In genomic region chr22:29142116-29142515, GRCh38 we compare ENCODE assay signal across 19 cellular contexts.
DNase-seq lines count a peak whose midpoint lies in the region; ATAC-seq and TF ChIP-seq lines count a peak whose summit lies in the region.
"Had no signal": no experiment of that assay in that cellular context is flagged by ENCODE, and none has a peak within 500 bp of the region (broad histone marks: within the 10 kb centered on the region; RNA-seq: fewer than 3 reads in every experiment).

No MANE protein-coding gene starts in this region.

- no peaks in the 10 kb centered on the region for H3K9me3 Mint-ChIP-seq in brain
- H3K9me3 Mint-ChIP-seq in nephron progenitor cell = no peaks in the 10 kb centered on the region
- H3K9me3 Mint-ChIP-seq in activated naive CD4-positive, alpha-beta T cell treated with anti-CD3 and anti-CD28 coated beads for 36 hours = no peaks in the 10 kb centered on the region

- no peak for TF ChIP-seq CTCF in left ventricle myocardium inferior (IDR thresholded peaks at IDR 0.05; ENCODE audit: borderline replicate concordance)
- TF ChIP-seq CTCF in brain (conservative IDR thresholded peaks at IDR 0.05) = no peak
- TF ChIP-seq CTCF in nephron progenitor cell (IDR thresholded peaks at IDR 0.05) = no peak
- no peak for TF ChIP-seq CTCF in vagina (IDR thresholded peaks at IDR 0.05)

- no peaks in the 10 kb centered on the region for H3K27me3 Mint-ChIP-seq in brain
- H3K27me3 Mint-ChIP-seq in nephron progenitor cell (ENCODE audit: low read depth, poor library complexity) = peaks cover 5% of the 10 kb centered on the region
- H3K27me3 Mint-ChIP-seq in activated naive CD4-positive, alpha-beta T cell treated with anti-CD3 and anti-CD28 coated beads for 36 hours (ENCODE audit: low read depth) = peaks cover 2% of the 10 kb centered on the region

- TF ChIP-seq POLR2A in vagina (IDR thresholded peaks at IDR 0.05) = no peak

- intact Hi-C loops in Right ventricle myocardium inferior (cut with DNase I) = no loop called here
- intact Hi-C loops in left ventricle myocardium inferior (cut with micrococcal nuclease) = no loop called here
- intact Hi-C loops in vagina (cut with DNase I) = no loop called here
- intact Hi-C loops in activated naive CD4-positive, alpha-beta T cell treated with anti-CD3 and anti-CD28 coated beads for 36 hours (cut with micrococcal nuclease) = no loop called here

- DNase-seq in Right ventricle myocardium inferior (ENCODE audit: missing footprints) = peak; percentile 37
- no peak for DNase-seq in left ventricle myocardium inferior
- no peak for DNase-seq in nephron progenitor cell
- DNase-seq in vagina (ENCODE audit: extremely low spot score in 2 of 2) = peak; percentile 55 to 76
- DNase-seq in stimulated activated CD4-positive, alpha-beta T cell treated with anti-CD3 and anti-CD28 coated beads, Interleukin-1b, Interleukin-23, amount 100 ng/mL, for 48 hours = no peak
- no peak for DNase-seq in stimulated activated CD4-positive, alpha-beta T cell treated with anti-CD3 and anti-CD28 coated beads, Interleukin-4, amount 100 ng/mL, for 1 hour
- DNase-seq in activated naive CD4-positive, alpha-beta T cell treated with anti-CD3 and anti-CD28 coated beads for 36 hours = no peak
- DNase-seq: GOT3, MG63, NCI-H1048, NCI-H1417 treated with DMSO at 0.1 percent for 48 hours, NCI-H187, NCI-H446 treated with DMSO at 0.1 percent for 48 hours, NCI-H526 treated with DMSO at 0.1 percent for 48 hours, OCI-M1 had no signal

- H3K27me3 ChIP-seq in left ventricle myocardium inferior (ENCODE audit: low read depth) = no peaks in the 10 kb centered on the region
- no peaks in the 10 kb centered on the region for H3K27me3 ChIP-seq in vagina
- H3K27me3 ChIP-seq: MG63 had no signal

- H3K27ac ChIP-seq in left ventricle myocardium inferior (replicated peaks) (no peak overlapping the region), vagina (no peak overlapping the region)
- H3K27ac ChIP-seq: C4-2B had no signal

- peaks cover 48% of the 10 kb centered on the region for H3K4me1 Mint-ChIP-seq in brain
- H3K4me1 Mint-ChIP-seq in nephron progenitor cell = peaks cover 74% of the 10 kb centered on the region
- no peaks in the 10 kb centered on the region for H3K4me1 Mint-ChIP-seq in activated naive CD4-positive, alpha-beta T cell treated with anti-CD3 and anti-CD28 coated beads for 36 hours (ENCODE audit: low read depth)

- peaks cover 59% of the 10 kb centered on the region for H3K36me3 Mint-ChIP-seq in brain
- peaks cover 33% of the 10 kb centered on the region for H3K36me3 Mint-ChIP-seq in nephron progenitor cell (ENCODE audit: low read depth)
- H3K36me3 Mint-ChIP-seq in activated naive CD4-positive, alpha-beta T cell treated with anti-CD3 and anti-CD28 coated beads for 36 hours (ENCODE audit: low read depth) = no peaks in the 10 kb centered on the region

- H3K4me1 ChIP-seq in left ventricle myocardium inferior = peaks cover 7% of the 10 kb centered on the region
- peaks cover 8% of the 10 kb centered on the region for H3K4me1 ChIP-seq in vagina

- H3K4me3 Mint-ChIP-seq in brain (no peak overlapping the region), nephron progenitor cell (no peak overlapping the region)
- H3K4me3 Mint-ChIP-seq in activated naive CD4-positive, alpha-beta T cell treated with anti-CD3 and anti-CD28 coated beads for 36 hours = no peak overlapping the region

- CTCF ChIA-PET in activated naive CD4-positive, alpha-beta T cell treated with anti-CD3 and anti-CD28 coated beads for 36 hours (lab: Charles Lee) = interaction anchor here (0.9 to 1.1 kb wide), 2 partner anchors 12 to 64 kb away, joined by 3 to 6 read pairs; partner anchors contain the start of gene EMID1

- ATAC-seq in Right ventricle myocardium inferior = no peak
- ATAC-seq: HepG2, K562 had no signal

- H3K27ac Mint-ChIP-seq in brain = peak overlapping the region; percentile 33 to 90 (median 67)
- peak overlapping the region; percentile 67 for H3K27ac Mint-ChIP-seq in nephron progenitor cell
- no peak overlapping the region for H3K27ac Mint-ChIP-seq in activated naive CD4-positive, alpha-beta T cell treated with anti-CD3 and anti-CD28 coated beads for 36 hours

- H3K9me3 ChIP-seq in left ventricle myocardium inferior (replicated peaks) = no peaks in the 10 kb centered on the region
- no peaks in the 10 kb centered on the region for H3K9me3 ChIP-seq in vagina
- H3K9me3 ChIP-seq: MG63 had no signal

- H3K4me3 ChIP-seq in left ventricle myocardium inferior (no peak overlapping the region), vagina (no peak overlapping the region)
- H3K4me3 ChIP-seq: K562, MG63 had no signal

- H3K36me3 ChIP-seq in left ventricle myocardium inferior (peaks cover 75% of the 10 kb centered on the region), vagina (peaks cover 0 to 51% of the 10 kb centered on the region in 2 donors)
- H3K36me3 ChIP-seq: MG63 had no signal

Comparison
In these comparisons a context has a peak if more than half of its experiments do, and no peak if none do; other contexts are left out.
1. DNase-seq: peak in Right ventricle myocardium inferior (single experiment) and vagina (2 of 2); none in left ventricle myocardium inferior (single experiment), nephron progenitor cell (single experiment), stimulated activated CD4-positive, alpha-beta T cell treated with anti-CD3 and anti-CD28 coated beads, Interleukin-1b, Interleukin-23, amount 100 ng/mL, for 48 hours (single experiment), stimulated activated CD4-positive, alpha-beta T cell treated with anti-CD3 and anti-CD28 coated beads, Interleukin-4, amount 100 ng/mL, for 1 hour (single experiment) and activated naive CD4-positive, alpha-beta T cell treated with anti-CD3 and anti-CD28 coated beads for 36 hours (single experiment).